Comparison of ENCODE assay signal across 9 cellular contexts in the genomic region with DNA sequence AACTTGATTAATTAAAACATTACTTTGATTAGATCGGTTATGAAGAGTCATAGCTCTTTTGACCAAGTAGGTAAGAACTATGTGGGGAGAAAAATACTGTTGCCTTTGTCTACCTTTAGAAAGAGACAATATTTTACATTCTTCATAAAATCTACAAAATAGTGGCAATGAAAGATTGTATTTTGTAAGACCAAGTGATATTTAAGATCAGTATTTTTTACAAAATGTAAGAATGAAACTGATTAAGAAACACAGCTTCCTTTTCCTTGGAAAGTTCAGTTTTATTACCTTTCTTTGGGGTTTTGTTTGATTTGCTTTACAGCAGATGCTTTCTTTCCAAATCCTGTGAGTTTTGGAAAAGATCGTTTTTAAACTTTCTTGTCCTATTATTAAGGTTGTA.
DNase-seq lines count a peak whose midpoint lies in the region; TF ChIP-seq lines count a peak whose summit lies in the region.
"Had no signal": no experiment of that assay in that cellular context is flagged by ENCODE, and none has a peak within 500 bp of the region (broad histone marks: within the 10 kb centered on the region; RNA-seq: fewer than 3 reads in every experiment).

No MANE protein-coding gene starts in this region.

- peaks cover 23% of the 10 kb centered on the region for H3F3A ChIP-seq in GM23248 (ENCODE audit: insufficient read depth)

- H3K27me3 ChIP-seq in GM23248 (replicated peaks; ENCODE audit: insufficient read depth), result no peaks in the 10 kb centered on the region
- no peaks in the 10 kb centered on the region for H3K27me3 ChIP-seq in SJCRH30
- H3K27me3 ChIP-seq in esophagus squamous epithelium, result no peaks in the 10 kb centered on the region
- H3K27me3 ChIP-seq in rectal smooth muscle tissue (ENCODE audit: control insufficient read depth, insufficient read depth, low read length), result no peaks in the 10 kb centered on the region

- DNase-seq in GM23248, result peak; percentile 20
- no peak for DNase-seq in SJCRH30
- DNase-seq in esophagus squamous epithelium (lab: John Stamatoyannopoulos, UW), result no peak
- DNase-seq in NCI-H2029 treated with DMSO at 0.1 percent for 48 hours (lab: John Stamatoyannopoulos, UW), result no peak
- DNase-seq in AML-193 (lab: John Stamatoyannopoulos, UW), result no peak
- no peak for DNase-seq in GM10266 (ENCODE audit: extremely low spot score)
- no peak for DNase-seq in DMS114 treated with DMSO at 0.1 percent for 48 hours (lab: John Stamatoyannopoulos, UW; ENCODE audit: unreplicated experiment)
- DNase-seq: cortex of kidney had no signal

- no peaks in the 10 kb centered on the region for H3K9me2 ChIP-seq in GM23248 (ENCODE audit: insufficient read depth)

- in situ Hi-C loops in GM23248 (cut with MboI), result no loop called here

- H2AFZ ChIP-seq in GM23248, result peak overlapping the region; percentile 91; the same call in 1 of the 2 replicates

- H3K9me3 ChIP-seq in GM23248 (ENCODE audit: low read depth), result no peaks in the 10 kb centered on the region
- H3K9me3 ChIP-seq in SJCRH30 (replicated peaks), result no peaks in the 10 kb centered on the region
- H3K9me3 ChIP-seq in esophagus squamous epithelium, result no peaks in the 10 kb centered on the region

- H3K36me3 ChIP-seq in GM23248 (ENCODE audit: low read depth) (no peaks in the 10 kb centered on the region), SJCRH30 (peaks cover 4% of the 10 kb centered on the region; the same call in 1 of the 2 replicates), esophagus squamous epithelium (no peaks in the 10 kb centered on the region), rectal smooth muscle tissue (ENCODE audit: control insufficient read depth, insufficient read depth, low read length) (no peaks in the 10 kb centered on the region)

- H3K9ac ChIP-seq in GM23248, result peak overlapping the region; percentile 93
- no peak overlapping the region for H3K9ac ChIP-seq in rectal smooth muscle tissue (ENCODE audit: low read length)

- H3K4me2 ChIP-seq in GM23248 (ENCODE audit: unreplicated experiment), result peak overlapping the region; percentile 99

- peaks cover 61% of the 10 kb centered on the region for H3K79me2 ChIP-seq in GM23248 (ENCODE audit: insufficient read depth)

- H4K20me1 ChIP-seq in GM23248 (ENCODE audit: insufficient read depth), result 0 out of 2 replicates have a peak, but pooled peaks cover 5% of the 10 kb centered on the region

- TF ChIP-seq POLR2A in esophagus squamous epithelium (IDR thresholded peaks at IDR 0.05), result no peak

- H3K4me1 ChIP-seq in GM23248 (ENCODE audit: insufficient read depth) (peaks cover 22% of the 10 kb centered on the region), SJCRH30 (peaks cover 5% of the 10 kb centered on the region), esophagus squamous epithelium (peaks cover 0 to 70% (median 31%) of the 10 kb centered on the region in 3 donors), rectal smooth muscle tissue (ENCODE audit: control insufficient read depth, insufficient read depth, low read length) (peaks cover 10% of the 10 kb centered on the region)

- intact Hi-C loops in esophagus squamous epithelium (cut with DNase I), result no loop called here

- WGBS in GM23248 (ENCODE audit: low coverage in 1 of 2, low lambda C conversion rate in 2 of 2, missing lambda C conversion rate in 2 of 2), 2 experiments, result 0 to 2% methylated on average over 2 of the region's 2 CpGs
- WGBS in esophagus squamous epithelium, 2 donors, result 4 to 6% methylated on average over 2 of the region's 2 CpGs

- TF ChIP-seq CTCF in esophagus squamous epithelium (IDR thresholded peaks at IDR 0.05) (no peak), GM10266 (IDR thresholded peaks at IDR 0.05; ENCODE audit: control insufficient read depth, insufficient read depth, low read depth, missing control alignments) (no peak)

- H3K27ac ChIP-seq in GM23248 (peak overlapping the region; percentile 87), SJCRH30 (no peak overlapping the region), esophagus squamous epithelium (peak overlapping the region in 3 of 4 donors; percentile 91 to 100 (median 95)), rectal smooth muscle tissue (ENCODE audit: low read depth, low read length) (peak overlapping the region; percentile 90)

- H3K4me3 ChIP-seq in GM23248, result peak overlapping the region; percentile 93
- peak overlapping the region; percentile 82 for H3K4me3 ChIP-seq in SJCRH30
- peak overlapping the region; percentile 60 to 93 (median 86) for H3K4me3 ChIP-seq in esophagus squamous epithelium
- peak overlapping the region; percentile 85 for H3K4me3 ChIP-seq in rectal smooth muscle tissue (ENCODE audit: low read length)
